In genomic region chr6:167807200-167807599, GRCh38 we compare ENCODE assay signal across 24 cellular contexts.
"Had no signal": no experiment of that assay in that cellular context is flagged by ENCODE, and none has a peak within 500 bp of the region (broad histone marks: within the 10 kb centered on the region; RNA-seq: fewer than 3 reads in every experiment).

No MANE protein-coding gene starts in this region.

- H3K27ac Mint-ChIP-seq: immature natural killer cell; naive thymus-derived CD8-positive, alpha-beta T cell; nephron; stimulated activated effector memory CD8-positive, alpha-beta T cell treated with anti-CD3 and anti-CD28 coated beads, Interleukin-12 subunit alpha, Interleukin-12 subunit beta, amount 100 ng/mL, for 72 hours; stimulated activated naive CD8-positive, alpha-beta T cell treated with anti-CD3 and anti-CD28 coated beads, Interleukin-15, Interleukin-2, amounts not matched to agents 100 ng/mL and 50 ng/mL, for 24 hours had no signal

- H3K9me3 Mint-ChIP-seq: nephron; stimulated activated effector memory CD8-positive, alpha-beta T cell treated with anti-CD3 and anti-CD28 coated beads, Interleukin-12 subunit alpha, Interleukin-12 subunit beta, amount 100 ng/mL, for 72 hours; stimulated activated naive CD8-positive, alpha-beta T cell treated with anti-CD3 and anti-CD28 coated beads, Interleukin-15, Interleukin-2, amounts not matched to agents 100 ng/mL and 50 ng/mL, for 24 hours had no signal

- H3K9me3 ChIP-seq: left lung, lower lobe of right lung, psoas muscle, right lobe of liver, suprapubic skin, thoracic aorta, tibial artery, uterus had no signal

- H3K4me1 ChIP-seq: left lung, lower lobe of right lung, parathyroid adenoma, psoas muscle, suprapubic skin, tibial artery, uterus had no signal

- H3K27me3 ChIP-seq: left lung, right lobe of liver, suprapubic skin, uterus had no signal

- H3K36me3 ChIP-seq: left lung, lower lobe of right lung, right lobe of liver, suprapubic skin, thoracic aorta, tibial artery, uterus had no signal

- DNase-seq: hypothalamus; immature natural killer cell; kidney; left colon; left lung; lower lobe of right lung; mammary epithelial cell; mesenchymal stem cell; naive thymus-derived CD8-positive, alpha-beta T cell; nucleus accumbens; psoas muscle; right lobe of liver; stimulated activated CD4-positive, alpha-beta T cell treated with anti-CD3 and anti-CD28 coated beads, Interleukin-4, amount 100 ng/mL, for 24 hours; stimulated activated naive CD4-positive, alpha-beta T cell; tibial artery; trophoblast cell; uterus had no signal

- H3K4me3 Mint-ChIP-seq: immature natural killer cell; naive thymus-derived CD8-positive, alpha-beta T cell; nephron; neural crest cell; stimulated activated effector memory CD8-positive, alpha-beta T cell treated with anti-CD3 and anti-CD28 coated beads, Interleukin-12 subunit alpha, Interleukin-12 subunit beta, amount 100 ng/mL, for 72 hours; stimulated activated naive CD8-positive, alpha-beta T cell treated with anti-CD3 and anti-CD28 coated beads, Interleukin-15, Interleukin-2, amounts not matched to agents 100 ng/mL and 50 ng/mL, for 24 hours had no signal

- H3K4me3 ChIP-seq: left lung, lower lobe of right lung, psoas muscle, right lobe of liver, suprapubic skin, thoracic aorta, tibial artery, uterus had no signal

- H3K4me1 Mint-ChIP-seq: neural crest cell; stimulated activated effector memory CD8-positive, alpha-beta T cell treated with anti-CD3 and anti-CD28 coated beads, Interleukin-12 subunit alpha, Interleukin-12 subunit beta, amount 100 ng/mL, for 72 hours had no signal

- H3K27ac ChIP-seq: left lung, lower lobe of right lung, parathyroid adenoma, psoas muscle, right lobe of liver, suprapubic skin, thoracic aorta, tibial artery, uterus had no signal

- H3K36me3 Mint-ChIP-seq: immature natural killer cell; naive thymus-derived CD8-positive, alpha-beta T cell; stimulated activated effector memory CD8-positive, alpha-beta T cell treated with anti-CD3 and anti-CD28 coated beads, Interleukin-12 subunit alpha, Interleukin-12 subunit beta, amount 100 ng/mL, for 72 hours had no signal

- ATAC-seq: left colon; left lung; lower lobe of right lung; naive thymus-derived CD8-positive, alpha-beta T cell; psoas muscle; right lobe of liver; stimulated activated effector memory CD8-positive, alpha-beta T cell treated with anti-CD3 and anti-CD28 coated beads, Interleukin-12 subunit alpha, Interleukin-12 subunit beta, amount 100 ng/mL, for 72 hours had no signal
